ENCODE assay signal across 1 cellular context in genomic region chr1:46655848-46656247, GRCh38.
TF ChIP-seq lines count a peak whose summit lies in the region.

No MANE protein-coding gene starts in this region.

TF ChIP-seq in IMR-90, 13 proteins besides CTCF, POLR2A, EP300 and RAD21 (continued from another document):
- TF ChIP-seq RCOR1 (IDR thresholded peaks at IDR 0.05; ENCODE audit: insufficient replicate concordance, low read length) (no peak), SMC3 (IDR thresholded peaks at IDR 0.05; ENCODE audit: low read depth, low read length) (no peak), BHLHE40 (IDR thresholded peaks at IDR 0.05; ENCODE audit: low read depth, low read length) (no peak)
